ENCODE assay signal across 14 cellular contexts in the genomic region with DNA sequence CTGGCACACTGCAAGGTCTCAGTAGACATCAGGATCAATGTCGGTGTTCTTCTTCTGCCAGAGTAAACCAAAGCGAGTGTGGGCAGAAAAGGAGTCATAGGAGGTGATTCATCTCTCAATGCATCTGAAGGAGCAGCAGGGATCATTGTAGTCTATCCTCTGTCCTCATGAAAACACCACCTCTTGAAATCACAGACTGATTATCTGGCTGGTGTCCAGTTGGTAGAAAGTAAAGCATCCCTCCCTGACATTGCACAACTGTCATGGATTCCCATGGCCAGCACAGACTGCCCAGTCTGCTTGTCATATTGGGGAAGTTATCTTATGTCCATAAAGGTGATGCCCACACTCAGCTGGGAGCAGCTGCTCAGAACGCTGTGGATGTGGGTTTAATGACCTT.
DNase-seq lines count a peak whose midpoint lies in the region; ATAC-seq, FAIRE-seq and TF ChIP-seq lines count a peak whose summit lies in the region.
"Had no signal": no experiment of that assay in that cellular context is flagged by ENCODE, and none has a peak within 500 bp of the region (broad histone marks: within the 10 kb centered on the region; RNA-seq: fewer than 3 reads in every experiment).

No MANE protein-coding gene starts in this region.

- TF ChIP-seq CTCF in A549 (IDR thresholded peaks at IDR 0.05), result no peak

- H3K27ac ChIP-seq in A549, result peak overlapping the region; percentile 76 to 82
- H3K27ac ChIP-seq: transverse colon had no signal

- H3K4me2 ChIP-seq in A549, result peak overlapping the region; percentile 46

- H3K9me3 ChIP-seq in A549, result no peaks in the 10 kb centered on the region
- H3K9me3 ChIP-seq: transverse colon had no signal

- 11% methylated on average over 3 of the region's 3 CpGs for WGBS in A549 (ENCODE audit: missing lambda C conversion rate)

- TF ChIP-seq EP300 in A549 (IDR thresholded peaks at IDR 0.05), result peak in 1 of 2 experiments; percentile 56; a peak in 1 of 5 replicates

- TF ChIP-seq POLR2A in A549 (IDR thresholded peaks at IDR 0.05; ENCODE audit: low read length), result no peak

- CTCF ChIA-PET in A549 (lab: Yijun Ruan, JAX), result interaction anchor here (1.6 kb wide), 1 partner anchor 83 kb away, joined by 7 read pairs; no protein-coding TSS in a partner anchor

- POLR2A ChIA-PET in A549 (lab: Yijun Ruan, JAX), result interaction anchor here (1.0 kb wide), 1 partner anchor 16 kb away, joined by 3 read pairs; no protein-coding TSS in a partner anchor

- DNase-seq in A549 (ENCODE audit: low read depth in 1 of 2, low spot score in 1 of 2) (peak; percentile 44 to 78), HCEC 1CT (peak; percentile 62), amniotic epithelial cell (ENCODE audit: low read depth) (peak; percentile 73), glomerular visceral epithelial cell (ENCODE audit: extremely low spot score) (peak; percentile 40), hippocampal formation (lab: John Stamatoyannopoulos, UW) (no peak), C1 segment of cervical spinal cord (lab: John Stamatoyannopoulos, UW) (no peak)
- DNase-seq: activated T-cell treated with anti-CD3 and anti-CD28 coated beads, Interleukin-2, amount 50 U/mL, for 24 hours; AML-193; endodermal cell; NCI-H1105; transverse colon had no signal

- FAIRE-seq in A549 (lab: Jason Lieb, UNC), result peak; percentile 49
- FAIRE-seq: GM18507 had no signal

- ATAC-seq in A549, result peak; percentile 85 to 88
- ATAC-seq in GM18909 (IDR thresholded peaks at IDR 0.05; ENCODE audit: poor library complexity, unreplicated experiment), result no peak
- ATAC-seq in GM21447 (IDR thresholded peaks at IDR 0.05; ENCODE audit: unreplicated experiment), result no peak

- TF ChIP-seq RAD21 in A549 (conservative IDR thresholded peaks at IDR 0.05 in 1 of 2, IDR thresholded peaks at IDR 0.05 in 1 of 2), result peak in 1 of 2 experiments; percentile 20; a peak in 1 of 5 replicates

- peaks cover 31% of the 10 kb centered on the region for H3K4me1 ChIP-seq in A549
- H3K4me1 ChIP-seq: transverse colon had no signal

- no peak overlapping the region for H3K4me3 ChIP-seq in A549
- H3K4me3 ChIP-seq: transverse colon had no signal

TF ChIP-seq in A549, 52 proteins besides CTCF, POLR2A, EP300 and RAD21:
- TF ChIP-seq, protein P1, sequence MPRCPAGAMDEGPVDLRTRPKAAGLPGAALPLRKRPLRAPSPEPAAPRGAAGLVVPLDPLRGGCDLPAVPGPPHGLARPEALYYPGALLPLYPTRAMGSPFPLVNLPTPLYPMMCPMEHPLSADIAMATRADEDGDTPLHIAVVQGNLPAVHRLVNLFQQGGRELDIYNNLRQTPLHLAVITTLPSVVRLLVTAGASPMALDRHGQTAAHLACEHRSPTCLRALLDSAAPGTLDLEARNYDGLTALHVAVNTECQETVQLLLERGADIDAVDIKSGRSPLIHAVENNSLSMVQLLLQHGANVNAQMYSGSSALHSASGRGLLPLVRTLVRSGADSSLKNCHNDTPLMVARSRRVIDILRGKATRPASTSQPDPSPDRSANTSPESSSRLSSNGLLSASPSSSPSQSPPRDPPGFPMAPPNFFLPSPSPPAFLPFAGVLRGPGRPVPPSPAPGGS (IDR thresholded peaks at IDR 0.05), result 0 out of 3 replicates have a peak, but pooled peaks have one; percentile 19
- TF ChIP-seq CEBPB (IDR thresholded peaks at IDR 0.05), result peak; percentile 89
- TF ChIP-seq MAFK (IDR thresholded peaks at IDR 0.05; ENCODE audit: partially characterized antibody), result no peak
- no peak for TF ChIP-seq ESRRA (IDR thresholded peaks at IDR 0.05; ENCODE audit: borderline replicate concordance, low read length)
- peak; percentile 77 for TF ChIP-seq JUNB (IDR thresholded peaks at IDR 0.05)
- TF ChIP-seq RNF2 (IDR thresholded peaks at IDR 0.05; ENCODE audit: borderline replicate concordance, low read depth), result no peak
- no peak for TF ChIP-seq EHMT2 (IDR thresholded peaks at IDR 0.05; ENCODE audit: low read depth)
- TF ChIP-seq HOXB5 (CRISPR knock-in tag; IDR thresholded peaks at IDR 0.05), result no peak
- TF ChIP-seq, protein P2, sequence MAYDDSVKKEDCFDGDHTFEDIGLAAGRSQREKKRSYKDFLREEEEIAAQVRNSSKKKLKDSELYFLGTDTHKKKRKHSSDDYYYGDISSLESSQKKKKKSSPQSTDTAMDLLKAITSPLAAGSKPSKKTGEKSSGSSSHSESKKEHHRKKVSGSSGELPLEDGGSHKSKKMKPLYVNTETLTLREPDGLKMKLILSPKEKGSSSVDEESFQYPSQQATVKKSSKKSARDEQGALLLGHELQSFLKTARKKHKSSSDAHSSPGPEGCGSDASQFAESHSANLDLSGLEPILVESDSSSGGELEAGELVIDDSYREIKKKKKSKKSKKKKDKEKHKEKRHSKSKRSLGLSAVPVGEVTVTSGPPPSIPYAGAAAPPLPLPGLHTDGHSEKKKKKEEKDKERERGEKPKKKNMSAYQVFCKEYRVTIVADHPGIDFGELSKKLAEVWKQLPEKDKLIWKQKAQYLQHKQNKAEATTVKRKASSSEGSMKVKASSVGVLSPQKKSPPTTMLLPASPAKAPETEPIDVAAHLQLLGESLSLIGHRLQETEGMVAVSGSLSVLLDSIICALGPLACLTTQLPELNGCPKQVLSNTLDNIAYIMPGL (CRISPR knock-in tag; IDR thresholded peaks at IDR 0.05; ENCODE audit: borderline replicate concordance), result no peak
- peak; percentile 56; the same call in 1 of the 2 replicates for TF ChIP-seq FOSL2 (IDR thresholded peaks at IDR 0.05)
- TF ChIP-seq FOSL2 (CRISPR knock-in tag; IDR thresholded peaks at IDR 0.05), result peak; percentile 58
- peak; percentile 53 for TF ChIP-seq GATA3 (IDR thresholded peaks at IDR 0.05; ENCODE audit: borderline replicate concordance)
- TF ChIP-seq JUN (IDR thresholded peaks at IDR 0.05), result peak; percentile 37 to 44; a peak in 2 of 5 replicates
- no peak for TF ChIP-seq FOSB (CRISPR knock-in tag; IDR thresholded peaks at IDR 0.05)

Comparison
In these comparisons a context has a peak if more than half of its experiments do, and no peak if none do; other contexts are left out.
1. ATAC-seq: peak in A549 (2 of 2); none in GM18909 (single experiment) and GM21447 (single experiment).
2. DNase-seq: peak in A549 (2 of 2), HCEC 1CT (single experiment), amniotic epithelial cell (single experiment) and glomerular visceral epithelial cell (single experiment); none in hippocampal formation (0 of 2) and C1 segment of cervical spinal cord (0 of 14).